ENCODE assay signal across 13 cellular contexts in the genomic region with DNA sequence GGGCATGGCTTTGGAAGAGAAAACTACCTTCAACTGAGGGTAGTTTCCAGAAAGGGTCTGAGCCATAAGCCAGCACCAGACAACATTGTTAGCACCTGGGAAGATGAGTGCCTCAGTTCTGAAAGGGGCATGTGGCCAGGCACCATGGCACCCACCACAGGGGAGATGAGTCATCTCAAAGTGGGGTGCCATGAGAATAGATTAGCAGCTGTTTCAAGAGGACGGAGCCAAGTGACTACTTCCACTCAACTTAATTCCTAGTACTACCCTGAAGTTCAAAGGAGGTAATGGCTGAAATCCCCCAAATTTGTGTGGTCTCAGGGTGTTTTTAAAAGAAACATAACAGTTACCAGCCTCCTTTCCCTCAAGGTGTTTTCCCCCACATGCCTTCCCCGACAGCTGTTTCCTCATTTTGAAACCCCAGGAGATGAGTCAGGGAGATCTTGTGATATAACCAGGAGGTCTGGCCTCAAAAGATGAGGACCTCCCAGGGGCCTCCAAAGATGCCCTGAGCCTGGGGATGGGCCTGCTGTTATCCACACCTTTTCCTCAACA. TPM values are rescaled to one million over a fixed set of nuclear protein-coding genes. Genes with fewer than 3 reads are reported as not detected.
A peak's percentile ranks its signal among the peaks of the same experiment; 100 is the strongest.
DNase-seq lines count a peak whose midpoint lies in the region; ATAC-seq and TF ChIP-seq lines count a peak whose summit lies in the region.
"Had no signal": no experiment of that assay in that cellular context is flagged by ENCODE, and none has a peak within 500 bp of the region (broad histone marks: within the 10 kb centered on the region; RNA-seq: fewer than 3 reads in every experiment).

No MANE protein-coding gene starts in this region.

- H3K79me2 ChIP-seq in neural progenitor cell (ENCODE audit: low read depth), result no peaks in the 10 kb centered on the region

- no peaks in the 10 kb centered on the region for H3F3A ChIP-seq in neural progenitor cell (ENCODE audit: low read depth)

- no peak overlapping the region for H3K4me2 ChIP-seq in neural progenitor cell

- POLR2A ChIA-PET in activated B cell treated with CpG ODN at 0.5 μM for 24 hours (lab: Charles Lee), result interaction anchor here (0.8 to 1.2 kb wide), 2 partner anchors 12 to 68 kb away, joined by 3 read pairs; no protein-coding TSS in a partner anchor

- no peak overlapping the region for H2AFZ ChIP-seq in neural progenitor cell (replicated peaks)

- H3K4me3 Mint-ChIP-seq in activated B cell treated with CpG ODN at 0.5 μM for 24 hours, result no peak overlapping the region
- no peak overlapping the region for H3K4me3 Mint-ChIP-seq in neural progenitor cell

- H3K27me3 ChIP-seq in neural progenitor cell (no peaks in the 10 kb centered on the region), transverse colon (no peaks in the 10 kb centered on the region)
- H3K27me3 ChIP-seq: ovary, uterus had no signal

- H3K4me3 ChIP-seq in neural progenitor cell, result no peak overlapping the region
- no peak overlapping the region for H3K4me3 ChIP-seq in transverse colon
- H3K4me3 ChIP-seq: ovary, uterus had no signal

- TF ChIP-seq POLR2A in transverse colon (IDR thresholded peaks at IDR 0.05), result no peak

- TF ChIP-seq EP300 in transverse colon (IDR thresholded peaks at IDR 0.05; ENCODE audit: low read depth), result no peak

- H4K20me1 ChIP-seq in neural progenitor cell (ENCODE audit: low read depth), result no peaks in the 10 kb centered on the region

- CTCF ChIA-PET in activated B cell treated with CpG ODN at 0.5 μM for 24 hours (lab: Charles Lee), result no interaction called here

- TF ChIP-seq CTCF in activated B cell treated with CpG ODN at 0.5 μM for 24 hours (IDR thresholded peaks at IDR 0.05) (no peak), neural progenitor cell (IDR thresholded peaks at IDR 0.05) (no peak), transverse colon (IDR thresholded peaks at IDR 0.05) (no peak)

- no peak overlapping the region for H3K9ac ChIP-seq in neural progenitor cell

- peak; percentile 67 for ATAC-seq in HG02943 (IDR thresholded peaks at IDR 0.05; ENCODE audit: low read depth, unreplicated experiment)
- ATAC-seq in activated B cell treated with CpG ODN at 0.5 μM for 24 hours (ENCODE audit: low read depth), result peak; percentile 78

- WGBS in transverse colon (ENCODE audit: low coverage in 1 of 2), 2 donors, result 57% methylated on average over 2 of the region's 2 CpGs; no CpG with 5 or more reads in 1 of the 2 donors

- in situ Hi-C loops in transverse colon (cut with MboI; ENCODE audit: low pct_ligation_motif_present in 1 of 4, low pct_unique_long_range_greater_than_20kb in 1 of 4, low sequenced_read_pairs in 3 of 4), result no loop called here

- intact Hi-C loops in activated B cell treated with CpG ODN at 0.5 μM for 24 hours (cut with micrococcal nuclease), result loop anchor here (5.0 kb wide), 2 partner anchors 38 to 68 kb away; no protein-coding TSS in a partner anchor
- intact Hi-C loops in transverse colon (cut with DNase I; ENCODE audit: low total_unique reads), result no loop called here

- peak; percentile 2 for DNase-seq in stimulated activated naive CD4-positive, alpha-beta T cell treated with Interleukin-2 at 50 U/mL for 16 hours (lab: John Stamatoyannopoulos, UW)
- DNase-seq in stimulated activated naive CD4-positive, alpha-beta T cell (lab: John Stamatoyannopoulos, UW), result no peak
- DNase-seq in activated B cell treated with CpG ODN at 0.5 μM for 24 hours (no peak), neural progenitor cell (ENCODE audit: low spot score) (no peak), pons (ENCODE audit: low spot score) (no peak), transverse colon (no peak), NCI-H774 (lab: John Stamatoyannopoulos, UW) (no peak)
- DNase-seq: DND-41, ovary, uterus had no signal

- H3K9me3 Mint-ChIP-seq in activated B cell treated with CpG ODN at 0.5 μM for 24 hours, result peaks cover 2% of the 10 kb centered on the region
- peaks cover 6% of the 10 kb centered on the region for H3K9me3 Mint-ChIP-seq in neural progenitor cell

- H3K9me3 ChIP-seq in neural progenitor cell (ENCODE audit: low read depth), result peaks cover 9% of the 10 kb centered on the region
- H3K9me3 ChIP-seq in transverse colon, result no peaks in the 10 kb centered on the region
- H3K9me3 ChIP-seq: ovary, uterus had no signal

- H3K27me3 Mint-ChIP-seq in activated B cell treated with CpG ODN at 0.5 μM for 24 hours (no peaks in the 10 kb centered on the region), neural progenitor cell (ENCODE audit: insufficient read depth, low read depth) (peaks cover 3% of the 10 kb centered on the region)

- H3K27ac ChIP-seq in neural progenitor cell, result no peak overlapping the region
- H3K27ac ChIP-seq in transverse colon, result no peak overlapping the region
- H3K27ac ChIP-seq: ovary, uterus, VCaP had no signal

- peak overlapping the region; percentile 71 for H3K27ac Mint-ChIP-seq in activated B cell treated with CpG ODN at 0.5 μM for 24 hours
- no peak overlapping the region for H3K27ac Mint-ChIP-seq in neural progenitor cell

- H3K4me1 Mint-ChIP-seq in activated B cell treated with CpG ODN at 0.5 μM for 24 hours, result peaks cover 11% of the 10 kb centered on the region
- H3K4me1 Mint-ChIP-seq in neural progenitor cell, result no peaks in the 10 kb centered on the region

- H3K4me1 ChIP-seq in neural progenitor cell (no peaks in the 10 kb centered on the region), transverse colon (no peaks in the 10 kb centered on the region)
- H3K4me1 ChIP-seq: uterus had no signal

- H3K36me3 Mint-ChIP-seq in activated B cell treated with CpG ODN at 0.5 μM for 24 hours (ENCODE audit: low read depth), result no peaks in the 10 kb centered on the region
- H3K36me3 Mint-ChIP-seq in neural progenitor cell, result no peaks in the 10 kb centered on the region

- H3K36me3 ChIP-seq in neural progenitor cell (no peaks in the 10 kb centered on the region), transverse colon (no peaks in the 10 kb centered on the region)
- H3K36me3 ChIP-seq: ovary, uterus had no signal

RNA-seq across cellular contexts. Expression of gene FTHL17, which starts 27.8 kb away (rescaled TPM):
- total RNA-seq in activated B cell treated with CpG ODN at 0.5 μM for 24 hours (not detected in 2 replicates), neural progenitor cell (ENCODE audit: low replicate concordance) (not detected in 2 replicates), transverse colon (not detected)
- total RNA-seq: fibroblast of lung, ovary, uterus had no signal
